In genomic region chrX:153055827-153056748, GRCh38 we compare ENCODE assay signal across 8 cellular contexts. TPM values are rescaled to one million over a fixed set of nuclear protein-coding genes. Genes with fewer than 3 reads are reported as not detected.
DNase-seq lines count a peak whose midpoint lies in the region; TF ChIP-seq lines count a peak whose summit lies in the region.

A gene with protein sequence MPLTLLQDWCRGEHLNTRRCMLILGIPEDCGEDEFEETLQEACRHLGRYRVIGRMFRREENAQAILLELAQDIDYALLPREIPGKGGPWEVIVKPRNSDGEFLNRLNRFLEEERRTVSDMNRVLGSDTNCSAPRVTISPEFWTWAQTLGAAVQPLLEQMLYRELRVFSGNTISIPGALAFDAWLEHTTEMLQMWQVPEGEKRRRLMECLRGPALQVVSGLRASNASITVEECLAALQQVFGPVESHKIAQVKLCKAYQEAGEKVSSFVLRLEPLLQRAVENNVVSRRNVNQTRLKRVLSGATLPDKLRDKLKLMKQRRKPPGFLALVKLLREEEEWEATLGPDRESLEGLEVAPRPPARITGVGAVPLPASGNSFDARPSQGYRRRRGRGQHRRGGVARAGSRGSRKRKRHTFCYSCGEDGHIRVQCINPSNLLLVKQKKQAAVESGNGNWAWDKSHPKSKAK (plus strand): TSS chrX:153056470. CDS start chrX:153057056, 586 bp downstream.

- H3K4me1 Mint-ChIP-seq in MCF 10A (ENCODE audit: insufficient read depth, unreplicated experiment) (no peaks in the 10 kb centered on the region), Caco-2 (ENCODE audit: low read depth, unreplicated experiment) (no peaks in the 10 kb centered on the region)

- H2BK120ac ChIP-seq in mesendoderm (ENCODE audit: low read depth, low read length), result no peak within 1 kb of the TSS

- no peak within 1 kb of the TSS for H3K23ac ChIP-seq in mesendoderm (ENCODE audit: low read length)

- no peak for TF ChIP-seq POLR2A in breast epithelium (IDR thresholded peaks at IDR 0.05)

- H3K27me3 Mint-ChIP-seq in MCF 10A (ENCODE audit: insufficient read depth, unreplicated experiment) (peaks cover 17% of the 10 kb centered on the region), Caco-2 (ENCODE audit: insufficient read depth, unreplicated experiment) (no peaks in the 10 kb centered on the region)

- H2BK5ac ChIP-seq in mesendoderm (ENCODE audit: low read length), result no peak within 1 kb of the TSS

- H3K79me2 ChIP-seq in mammary epithelial cell (ENCODE audit: insufficient read depth, low read length), result no peaks in the 10 kb centered on the region
- H3K79me2 ChIP-seq in mesendoderm (ENCODE audit: control insufficient read depth, insufficient read depth, low read length), result no peaks in the 10 kb centered on the region

- H3K4me3 Mint-ChIP-seq in MCF 10A (ENCODE audit: unreplicated experiment), result no peak within 1 kb of the TSS
- H3K4me3 Mint-ChIP-seq in Caco-2 (ENCODE audit: unreplicated experiment), result no peak within 1 kb of the TSS

- H4K8ac ChIP-seq in mesendoderm (ENCODE audit: low read depth, low read length), result no peak within 1 kb of the TSS

- H3K4ac ChIP-seq in mesendoderm (ENCODE audit: low read depth, low read length), result no peak within 1 kb of the TSS

- POLR2A ChIA-PET in MCF 10A (lab: Yijun Ruan, JAX), result no interaction called here
- POLR2A ChIA-PET in Caco-2 (lab: Charles Lee), result no interaction called here

- H2AK5ac ChIP-seq in mesendoderm (ENCODE audit: low read length), result no peak within 1 kb of the TSS

- no peak within 1 kb of the TSS for H3K56ac ChIP-seq in mesendoderm (ENCODE audit: low read length)

- TF ChIP-seq CTCF in breast epithelium (IDR thresholded peaks at IDR 0.05) (no peak), MCF 10A (IDR thresholded peaks at IDR 0.05; ENCODE audit: unreplicated experiment) (no peak), mammary epithelial cell (conservative IDR thresholded peaks at IDR 0.05 in 1 of 2, IDR thresholded peaks at IDR 0.05 in 1 of 2; ENCODE audit: extremely low read depth in 1 of 2, insufficient read depth in 1 of 2, low read depth in 1 of 2, low read length in 2 of 2) (no peak), Caco-2 (IDR thresholded peaks at IDR 0.05; ENCODE audit: insufficient read depth in 1 of 2, low read depth in 1 of 2, low read length in 1 of 2, severe bottlenecking in 1 of 2, unreplicated experiment in 1 of 2) (no peak)

- H3K4me2 ChIP-seq in mammary epithelial cell (ENCODE audit: insufficient read depth, low read depth, low read length) (peak within 1 kb of the TSS; percentile 42), mesendoderm (ENCODE audit: low read length) (no peak within 1 kb of the TSS)

- no peak within 1 kb of the TSS for H4K5ac ChIP-seq in mesendoderm (ENCODE audit: low read length)

- H3K27ac ChIP-seq in breast epithelium (no peak within 1 kb of the TSS), mammary epithelial cell (ENCODE audit: insufficient read depth, low read depth, low read length) (no peak within 1 kb of the TSS), mesendoderm (ENCODE audit: low read depth, low read length) (no peak within 1 kb of the TSS), temporal lobe (ENCODE audit: low read depth, low read length) (no peak within 1 kb of the TSS)

- no peak within 1 kb of the TSS for H2AFZ ChIP-seq in mammary epithelial cell (ENCODE audit: low read depth, low read length)

- WGBS in mammary epithelial cell (ENCODE audit: low coverage, missing lambda C conversion rate), result 23% methylated on average over 15 of the region's 82 CpGs
- no CpG with 5 or more reads among the region's 82 CpGs for WGBS in mesendoderm (ENCODE audit: extremely low coverage, insufficient coverage, low lambda C conversion rate)

- H3K9me3 Mint-ChIP-seq in MCF 10A (ENCODE audit: unreplicated experiment) (no peaks in the 10 kb centered on the region), Caco-2 (ENCODE audit: unreplicated experiment) (no peaks in the 10 kb centered on the region)

- CTCF ChIA-PET in MCF 10A (lab: Yijun Ruan, JAX) (no interaction called here), mammary epithelial cell (lab: Charles Lee; ENCODE audit: low non-redundant PET) (no interaction called here), Caco-2 (lab: Charles Lee) (no interaction called here)

- H3K79me1 ChIP-seq in mesendoderm (ENCODE audit: low read length), result no peaks in the 10 kb centered on the region

- BruUV-seq in MCF 10A (replicated peaks; lab: Mats Ljungman, UMichigan) (no TSS peak), mammary epithelial cell (replicated peaks; lab: Mats Ljungman, UMichigan) (no TSS peak), Caco-2 (replicated peaks; lab: Mats Ljungman, UMichigan) (no TSS peak)

- intact Hi-C loops in breast epithelium (cut with DNase I; ENCODE audit: low total_unique reads) (no loop called here), MCF 10A (cut with micrococcal nuclease) (no loop called here), mammary epithelial cell (cut with micrococcal nuclease) (no loop called here), Caco-2 (cut with micrococcal nuclease; ENCODE audit: unreplicated experiment) (no loop called here)

- H4K20me1 ChIP-seq in mammary epithelial cell (ENCODE audit: insufficient read depth, low read length), result no peaks in the 10 kb centered on the region

- H3K9ac ChIP-seq in mammary epithelial cell (ENCODE audit: insufficient read depth, low read length), result no peak within 1 kb of the TSS
- H3K9ac ChIP-seq in mesendoderm (ENCODE audit: low read length), result no peak within 1 kb of the TSS

- H3K27ac Mint-ChIP-seq in MCF 10A (ENCODE audit: low read depth, unreplicated experiment), result no peak within 1 kb of the TSS
- H3K27ac Mint-ChIP-seq in Caco-2 (ENCODE audit: unreplicated experiment), result no peak within 1 kb of the TSS

- H3K36me3 ChIP-seq in breast epithelium, result no peaks in the 10 kb centered on the region
- no peaks in the 10 kb centered on the region for H3K36me3 ChIP-seq in mammary epithelial cell (ENCODE audit: insufficient read depth, low read length)
- H3K36me3 ChIP-seq in mesendoderm (ENCODE audit: control insufficient read depth, insufficient read depth, low read length), result no peaks in the 10 kb centered on the region
- no peaks in the 10 kb centered on the region for H3K36me3 ChIP-seq in Caco-2 (ENCODE audit: control insufficient read depth, insufficient read depth, low read length)

- no peaks in the 10 kb centered on the region for H3K4me1 ChIP-seq in breast epithelium
- H3K4me1 ChIP-seq in mammary epithelial cell (ENCODE audit: insufficient read depth, low read length), result no peaks in the 10 kb centered on the region
- H3K4me1 ChIP-seq in mesendoderm (ENCODE audit: control insufficient read depth, low read depth, low read length), result no peaks in the 10 kb centered on the region
- no peaks in the 10 kb centered on the region for H3K4me1 ChIP-seq in Caco-2

- H3K4me3 ChIP-seq in breast epithelium (peak within 1 kb of the TSS in 2 of 3 donors; percentile 29 to 52), mammary epithelial cell (replicated peaks in 1 of 3; ENCODE audit: insufficient read depth in 1 of 3, low read depth in 2 of 3, low read length in 3 of 3) (no peak within 1 kb of the TSS), mesendoderm (ENCODE audit: low read length) (no peak within 1 kb of the TSS), Caco-2 (ENCODE audit: low read depth, low read length) (no peak within 1 kb of the TSS)

- H3K9me3 ChIP-seq in breast epithelium (no peaks in the 10 kb centered on the region), mammary epithelial cell (replicated peaks; ENCODE audit: insufficient read depth, low read length) (peaks cover 14% of the 10 kb centered on the region), Caco-2 (no peaks in the 10 kb centered on the region)

- in situ Hi-C loops in mammary epithelial cell (cut with MboI; ENCODE audit: low sequenced_read_pairs in 2 of 2), result no loop called here

- no peaks in the 10 kb centered on the region for H3K36me3 Mint-ChIP-seq in MCF 10A (ENCODE audit: insufficient read depth, unreplicated experiment)
- H3K36me3 Mint-ChIP-seq in Caco-2 (ENCODE audit: insufficient read depth, unreplicated experiment), result no peaks in the 10 kb centered on the region

- DNase-seq in breast epithelium (ENCODE audit: low spot score in 2 of 2) (no peak), MCF 10A (ENCODE audit: unreplicated experiment) (no peak), mammary epithelial cell (no peak), mesendoderm (peak; percentile 4), NCI-H187 (lab: John Stamatoyannopoulos, UW) (no peak), Caco-2 (no peak)
- DNase-seq in effector CD8-positive, alpha-beta T cell (lab: John Stamatoyannopoulos, UW), result no peak

- no peak within 1 kb of the TSS for H2BK15ac ChIP-seq in mesendoderm (replicated peaks; ENCODE audit: low read depth)

- H3K18ac ChIP-seq in mesendoderm (ENCODE audit: low read length), result no peak within 1 kb of the TSS

- H3K27me3 ChIP-seq in breast epithelium, result peaks cover 0 to 67% of the 10 kb centered on the region in 2 donors
- H3K27me3 ChIP-seq in mammary epithelial cell (ENCODE audit: insufficient read depth, low read length), result peaks cover 9% of the 10 kb centered on the region
- H3K27me3 ChIP-seq in mesendoderm (ENCODE audit: insufficient read depth, low read length, poor library complexity), result no peaks in the 10 kb centered on the region
- no peaks in the 10 kb centered on the region for H3K27me3 ChIP-seq in Caco-2 (replicated peaks; ENCODE audit: control insufficient read depth, insufficient read depth, low read length)

- dilution Hi-C loops in mammary epithelial cell (cut with HindIII; ENCODE audit: low sequenced_read_pairs), result no loop called here

RNA-seq across cellular contexts. Expression of the gene that starts here (rescaled TPM):
- under 1 TPM in 2 of 3 donors, not detected in 1; under 0.01 to 0.33 TPM for total RNA-seq in breast epithelium
- total RNA-seq in MCF 10A (2022), result not detected in 2 replicates
- total RNA-seq in mammary epithelial cell, result under 1 TPM in 1 of 2 donors, not detected in 1; 0.17 TPM
- polyA plus RNA-seq in mammary epithelial cell, result 0.02 TPM
- polyA minus RNA-seq in mammary epithelial cell, result 1.0 TPM
- 2.0 TPM for polyA plus RNA-seq in mesendoderm (2013, experiment 1 of 2)
- polyA plus RNA-seq in mesendoderm (2013, experiment 2 of 2), result 2.1 TPM
- total RNA-seq in temporal lobe, result 12.3 TPM
- total RNA-seq in Caco-2 (2022), result not detected in 2 replicates

Comparison
In these comparisons a context has a peak if more than half of its experiments do, and no peak if none do; other contexts are left out.
1. RNA of the gene that starts here (total RNA-seq): 12.3 TPM in temporal lobe (single experiment); 0.17 TPM in mammary epithelial cell, under 0.01 to 0.33 TPM in breast epithelium, not detected in MCF 10A and not detected in Caco-2; every median in the first group is over 10 times any median in the second.
2. H3K4me3 ChIP-seq: peak in breast epithelium (2 of 3); none in mammary epithelial cell (0 of 3), mesendoderm (single experiment) and Caco-2 (single experiment).